Comparison of ENCODE assay signal across 8 cellular contexts in genomic region chr20:32110173-32110704, GRCh38. TPM values are rescaled to one million over a fixed set of nuclear protein-coding genes. Genes with fewer than 3 reads are reported as not detected.
A peak's percentile ranks its signal among the peaks of the same experiment; 100 is the strongest.
DNase-seq lines count a peak whose midpoint lies in the region; ATAC-seq, FAIRE-seq and TF ChIP-seq lines count a peak whose summit lies in the region.

No MANE protein-coding gene starts in this region.

- H3K4me1 ChIP-seq in Caco-2 = peaks cover 12% of the 10 kb centered on the region

- H3K9me3 Mint-ChIP-seq in Caco-2 (ENCODE audit: unreplicated experiment) (no peaks in the 10 kb centered on the region), brain (no peaks in the 10 kb centered on the region), mesothelial cell of epicardium (no peaks in the 10 kb centered on the region)

- H3K27me3 Mint-ChIP-seq in Caco-2 (ENCODE audit: insufficient read depth, unreplicated experiment) (peaks cover 6% of the 10 kb centered on the region), brain (peaks cover 21% of the 10 kb centered on the region), mesothelial cell of epicardium (ENCODE audit: low read depth) (peaks cover 6% of the 10 kb centered on the region)

- DNase-seq in Caco-2 (peak in 1 of 2 experiments; percentile 29), mesothelial cell of epicardium (ENCODE audit: low spot score in 2 of 2, unreplicated experiment in 2 of 2) (no peak), RCC 7860 (ENCODE audit: low spot score) (no peak), DMS114 treated with DMSO at 0.1 percent for 48 hours (lab: John Stamatoyannopoulos, UW; ENCODE audit: unreplicated experiment) (no peak)

- H3K4me3 Mint-ChIP-seq in Caco-2 (ENCODE audit: unreplicated experiment) (peak overlapping the region; percentile 93), brain (peak overlapping the region; percentile 92 to 100 (median 99)), mesothelial cell of epicardium (peak overlapping the region; percentile 98)

- intact Hi-C loops in Caco-2 (cut with micrococcal nuclease; ENCODE audit: unreplicated experiment) = no loop called here

- no peak for FAIRE-seq in RCC 7860 (lab: Jason Lieb, UNC)

- H3K36me3 ChIP-seq in Caco-2 (ENCODE audit: control insufficient read depth, insufficient read depth, low read length) = no peaks in the 10 kb centered on the region

- peak; percentile 18 for ATAC-seq in HG03175 (IDR thresholded peaks at IDR 0.05; ENCODE audit: unreplicated experiment)
- no peak for ATAC-seq in GM21515 (IDR thresholded peaks at IDR 0.05; ENCODE audit: unreplicated experiment)
- ATAC-seq in HG02884 (IDR thresholded peaks at IDR 0.05; ENCODE audit: unreplicated experiment) = no peak

- POLR2A ChIA-PET in Caco-2 (lab: Charles Lee) = interaction anchor here (0.5 to 1.3 kb wide), 3 partner anchors 9 to 321 kb away, joined by 3 to 4 read pairs (median 3); no protein-coding TSS in a partner anchor

- H3K27ac Mint-ChIP-seq in Caco-2 (ENCODE audit: unreplicated experiment) (peak overlapping the region; percentile 97), brain (peak overlapping the region; percentile 99 to 100 (median 100)), mesothelial cell of epicardium (peak overlapping the region; percentile 100)

- H3K27me3 ChIP-seq in Caco-2 (replicated peaks; ENCODE audit: control insufficient read depth, insufficient read depth, low read length) = no peaks in the 10 kb centered on the region

- H3K4me3 ChIP-seq in Caco-2 (ENCODE audit: low read depth, low read length) = peak overlapping the region; percentile 66

- TF ChIP-seq CTCF in Caco-2 (IDR thresholded peaks at IDR 0.05; ENCODE audit: insufficient read depth in 1 of 2, low read depth in 1 of 2, low read length in 1 of 2, severe bottlenecking in 1 of 2, unreplicated experiment in 1 of 2) (no peak), brain (conservative IDR thresholded peaks at IDR 0.05) (no peak), mesothelial cell of epicardium (IDR thresholded peaks at IDR 0.05; ENCODE audit: unreplicated experiment) (no peak)

- BruUV-seq in Caco-2 (replicated peaks; lab: Mats Ljungman, UMichigan) = no TSS peak

- CTCF ChIA-PET in Caco-2 (lab: Charles Lee) = interaction anchor here (0.7 to 1.7 kb wide), 5 partner anchors 18 to 668 kb away, joined by 3 to 8 read pairs (median 5); no protein-coding TSS in a partner anchor

- peaks cover 22% of the 10 kb centered on the region for H3K36me3 Mint-ChIP-seq in Caco-2 (ENCODE audit: insufficient read depth, unreplicated experiment)
- peaks cover 6% of the 10 kb centered on the region for H3K36me3 Mint-ChIP-seq in brain
- H3K36me3 Mint-ChIP-seq in mesothelial cell of epicardium = no peaks in the 10 kb centered on the region

- no peaks in the 10 kb centered on the region for H3K9me3 ChIP-seq in Caco-2

- peaks cover 7% of the 10 kb centered on the region for H3K4me1 Mint-ChIP-seq in Caco-2 (ENCODE audit: low read depth, unreplicated experiment)
- H3K4me1 Mint-ChIP-seq in brain = peaks cover 45% of the 10 kb centered on the region
- peaks cover 17% of the 10 kb centered on the region for H3K4me1 Mint-ChIP-seq in mesothelial cell of epicardium

RNA-seq across cellular contexts. Expression of gene TM9SF4, which starts 0.7 kb away (rescaled TPM):
- total RNA-seq in Caco-2 (2022) (130 and 138 TPM in 2 replicates), mesothelial cell of epicardium (77.8 to 82.2 TPM (median 80.2 TPM) in 3 replicates)
- 42.2 TPM for polyA plus RNA-seq in brain (ENCODE audit: insufficient read depth, low read depth, low replicate concordance)

RNA-seq across cellular contexts. Expression of gene HCK, which starts 58.2 kb away (rescaled TPM):
- not detected in 2 replicates for total RNA-seq in Caco-2 (2022)
- polyA plus RNA-seq in brain (ENCODE audit: insufficient read depth, low read depth, low replicate concordance) = 3.4 TPM
- total RNA-seq in mesothelial cell of epicardium = not detected in 3 replicates
